Comparison of ENCODE assay signal across 8 cellular contexts in genomic region chr22:39244496-39245129, GRCh38. TPM values are rescaled to one million over a fixed set of nuclear protein-coding genes. Genes with fewer than 3 reads are reported as not detected.
A peak's percentile ranks its signal among the peaks of the same experiment; 100 is the strongest.
DNase-seq lines count a peak whose midpoint lies in the region; ATAC-seq, FAIRE-seq and TF ChIP-seq lines count a peak whose summit lies in the region.

Gene PDGFB (minus strand): TSS chr22:39244982. CDS start chr22:39243963, 1,019 bp downstream.

- H3K36me3 ChIP-seq in heart right ventricle = peaks cover 0 to 8% (median 0%) of the 10 kb centered on the region in 9 donors

- H3K9me3 ChIP-seq in heart right ventricle = no peaks in the 10 kb centered on the region

- intact Hi-C loops in activated T-helper 2 cell treated with anti-CD3 and anti-CD28 coated beads, Interferon-gamma antibody, Interleukin-2, Interleukin-4, amounts not matched to agents 10 μg/mL and 5 μg/mL and 100 μg/mL, durations not matched to agents 14 hours and 24 hours and 36 hours (cut with micrococcal nuclease) = loop anchor here (1.0 kb wide), 1 partner anchor 9 kb away; no protein-coding TSS in a partner anchor
- intact Hi-C loops in heart right ventricle (cut with DNase I) = loop anchor here in 6 of 10 donors (5.0 to 10.0 kb wide), 6 partner anchors 50 to 68 kb away; no protein-coding TSS in a partner anchor

- peaks cover 10 to 69% (median 49%) of the 10 kb centered on the region in 9 donors for H3K4me1 ChIP-seq in heart right ventricle

- no peak for FAIRE-seq in H54 (lab: Jason Lieb, UNC)

- peak within 1 kb of the TSS; percentile 68 for H3K4me3 Mint-ChIP-seq in activated T-helper 2 cell treated with anti-CD3 and anti-CD28 coated beads, Interferon-gamma antibody, Interleukin-2, Interleukin-4, amounts not matched to agents 10 μg/mL and 5 μg/mL and 100 μg/mL, durations not matched to agents 14 hours and 24 hours and 36 hours (ENCODE audit: low read depth)
- H3K4me3 Mint-ChIP-seq in progenitor cell of endocrine pancreas (ENCODE audit: low read depth) = peak within 1 kb of the TSS; percentile 83

- H3K27ac Mint-ChIP-seq in activated T-helper 2 cell treated with anti-CD3 and anti-CD28 coated beads, Interferon-gamma antibody, Interleukin-2, Interleukin-4, amounts not matched to agents 10 μg/mL and 5 μg/mL and 100 μg/mL, durations not matched to agents 14 hours and 24 hours and 36 hours = peak within 1 kb of the TSS; percentile 3
- peak within 1 kb of the TSS; percentile 87 for H3K27ac Mint-ChIP-seq in progenitor cell of endocrine pancreas

- DNase-seq in 8988T (peak; percentile 67), H54 (ENCODE audit: insufficient read length, low spot score) (no peak), heart right ventricle (peak; percentile 66 to 79), progenitor cell of endocrine pancreas (ENCODE audit: low spot score, unreplicated experiment) (no peak), A172 (ENCODE audit: low spot score) (no peak)
- no peak for DNase-seq in activated T-helper 2 cell treated with anti-CD3 and anti-CD28 coated beads, Interferon-gamma antibody, Interleukin-2, Interleukin-4, amounts not matched to agents 10 μg/mL and 5 μg/mL and 100 μg/mL, durations not matched to agents 14 hours and 24 hours and 36 hours (ENCODE audit: low spot score)

- 0 to 1% methylated on average over 40 to 67 of the region's 68 CpGs for WGBS in heart right ventricle, 2 donors

- peaks cover 65% of the 10 kb centered on the region for H3K27me3 Mint-ChIP-seq in activated T-helper 2 cell treated with anti-CD3 and anti-CD28 coated beads, Interferon-gamma antibody, Interleukin-2, Interleukin-4, amounts not matched to agents 10 μg/mL and 5 μg/mL and 100 μg/mL, durations not matched to agents 14 hours and 24 hours and 36 hours (ENCODE audit: low read depth)
- H3K27me3 Mint-ChIP-seq in progenitor cell of endocrine pancreas = peaks cover 27% of the 10 kb centered on the region

- TF ChIP-seq CTCF in heart right ventricle (IDR thresholded peaks at IDR 0.05) (no peak), progenitor cell of endocrine pancreas (IDR thresholded peaks at IDR 0.05; ENCODE audit: unreplicated experiment) (no peak)

- peaks cover 6% of the 10 kb centered on the region for H3K36me3 Mint-ChIP-seq in activated T-helper 2 cell treated with anti-CD3 and anti-CD28 coated beads, Interferon-gamma antibody, Interleukin-2, Interleukin-4, amounts not matched to agents 10 μg/mL and 5 μg/mL and 100 μg/mL, durations not matched to agents 14 hours and 24 hours and 36 hours (ENCODE audit: low read depth)
- no peaks in the 10 kb centered on the region for H3K36me3 Mint-ChIP-seq in progenitor cell of endocrine pancreas (ENCODE audit: insufficient read depth)

- H3K27me3 ChIP-seq in heart right ventricle = peaks cover 0 to 69% (median 0%) of the 10 kb centered on the region in 7 donors

- ATAC-seq in heart right ventricle (peak; percentile 24 to 80 (median 66)), GM19452 (IDR thresholded peaks at IDR 0.05; ENCODE audit: unreplicated experiment) (no peak), HG03520 (IDR thresholded peaks at IDR 0.05; ENCODE audit: unreplicated experiment) (no peak)

- H3K4me3 ChIP-seq in heart right ventricle = peak within 1 kb of the TSS; percentile 62 to 88 (median 79)

- no peaks in the 10 kb centered on the region for H3K9me3 Mint-ChIP-seq in activated T-helper 2 cell treated with anti-CD3 and anti-CD28 coated beads, Interferon-gamma antibody, Interleukin-2, Interleukin-4, amounts not matched to agents 10 μg/mL and 5 μg/mL and 100 μg/mL, durations not matched to agents 14 hours and 24 hours and 36 hours
- no peaks in the 10 kb centered on the region for H3K9me3 Mint-ChIP-seq in progenitor cell of endocrine pancreas (ENCODE audit: low read depth)

- H3K27ac ChIP-seq in heart right ventricle = peak within 1 kb of the TSS; percentile 80 to 98 (median 92)

- peaks cover 25% of the 10 kb centered on the region for H3K4me1 Mint-ChIP-seq in activated T-helper 2 cell treated with anti-CD3 and anti-CD28 coated beads, Interferon-gamma antibody, Interleukin-2, Interleukin-4, amounts not matched to agents 10 μg/mL and 5 μg/mL and 100 μg/mL, durations not matched to agents 14 hours and 24 hours and 36 hours (ENCODE audit: low read depth)
- H3K4me1 Mint-ChIP-seq in progenitor cell of endocrine pancreas (ENCODE audit: low read depth) = peaks cover 19% of the 10 kb centered on the region

- peak; percentile 31; the same call in 1 of the 2 replicates for TF ChIP-seq POLR2A in H54 (IDR thresholded peaks at IDR 0.05; ENCODE audit: low read depth, low read length)

RNA-seq across cellular contexts. Expression of gene PDGFB, which starts in this region (rescaled TPM):
- total RNA-seq in activated T-helper 2 cell treated with anti-CD3 and anti-CD28 coated beads, Interferon-gamma antibody, Interleukin-2, Interleukin-4, amounts not matched to agents 10 μg/mL and 5 μg/mL and 100 μg/mL, durations not matched to agents 14 hours and 24 hours and 36 hours = 3.3 and 4.2 TPM in 2 replicates
- total RNA-seq in heart right ventricle = 10 to 100 TPM in 9 of 10 donors, 1 to 10 TPM in 1; 9.9 to 45.6 (median 18.5) TPM
- 10 to 100 TPM; 14.5 to 19.1 TPM for polyA plus RNA-seq in heart right ventricle
- 6.7 and 7.1 TPM in 2 replicates for total RNA-seq in progenitor cell of endocrine pancreas
- total RNA-seq in A172 (2014; rRNA removed; shearing (Covaris generic)) = 9.8 and 13.4 TPM in 2 replicates

Comparison
In these comparisons a context has a peak if more than half of its experiments do, and no peak if none do; other contexts are left out.
1. DNase-seq: peak in 8988T (single experiment) and heart right ventricle (2 of 2); none in H54 (single experiment), activated T-helper 2 cell treated with anti-CD3 and anti-CD28 coated beads, Interferon-gamma antibody, Interleukin-2, Interleukin-4, amounts not matched to agents 10 μg/mL and 5 μg/mL and 100 μg/mL, durations not matched to agents 14 hours and 24 hours and 36 hours (single experiment), progenitor cell of endocrine pancreas (single experiment) and A172 (single experiment).
2. ATAC-seq: peak in heart right ventricle (8 of 8); none in GM19452 (single experiment) and HG03520 (single experiment).